30 cellular contexts compared by ENCODE assay signal in genomic region chr7:2289621-2290020, GRCh38.
"Had no signal": no experiment of that assay in that cellular context is flagged by ENCODE, and none has a peak within 500 bp of the region (broad histone marks: within the 10 kb centered on the region; RNA-seq: fewer than 3 reads in every experiment).

No MANE protein-coding gene starts in this region.

- H3K4me2 ChIP-seq: neural progenitor cell had no signal

- FAIRE-seq: TTC549 had no signal

- H3K4me1 ChIP-seq: breast epithelium, heart right ventricle, lower lobe of right lung, neural progenitor cell, right atrium auricular region, transverse colon had no signal

- H3K4me1 Mint-ChIP-seq: activated CD4-positive, alpha-beta T cell treated with anti-CD3 and anti-CD28 coated beads, Interleukin-2, amount 10 ng/mL, durations not matched to agents 24 days and 14 days; activated naive CD4-positive, alpha-beta T cell treated with anti-CD3 and anti-CD28 coated beads, Interleukin-2, amount 10 ng/mL, durations not matched to agents 7 days and 5 days had no signal

- H3K9ac ChIP-seq: neural progenitor cell had no signal

- H2AFZ ChIP-seq: neural progenitor cell had no signal

- H3K36me3 Mint-ChIP-seq: neural progenitor cell had no signal

- DNase-seq: activated CD4-positive, alpha-beta memory T cell treated with anti-CD3 and anti-CD28 coated beads for 36 hours; activated CD4-positive, alpha-beta T cell treated with anti-CD3 and anti-CD28 coated beads, Interleukin-2, amount 10 ng/mL, durations not matched to agents 24 days and 14 days; activated CD4-positive, CD25-positive, alpha-beta regulatory T cell treated with anti-CD3 and anti-CD28 coated beads, Interleukin-2, amount 50 U/mL, for 72 hours; activated CD8-positive, alpha-beta memory T cell treated with anti-CD3 and anti-CD28 coated beads, Interleukin-2, amount 50 U/mL, for 4 hours; activated effector memory CD4-positive, alpha-beta T cell treated with anti-CD3 and anti-CD28 coated beads, Interleukin-2, amount 50 U/mL, for 16 hours; activated naive CD4-positive, alpha-beta T cell treated with anti-CD3 and anti-CD28 coated beads, Interleukin-2, amount 10 ng/mL, durations not matched to agents 7 days and 5 days; activated T-cell treated with anti-CD3 and anti-CD28 coated beads, Interleukin-2, amount 50 U/mL, for 1 hour; amniotic stem cell; central memory CD4-positive, alpha-beta T cell; endodermal cell; foreskin melanocyte; heart right ventricle; kidney glomerular epithelial cell; lower lobe of right lung; occipital lobe; spleen; stimulated activated naive CD8-positive, alpha-beta T cell treated with anti-CD3 and anti-CD28 coated beads, Interleukin-15, Interleukin-2, amounts not matched to agents 100 U/mL and 50 U/mL, for 24 hours; T-helper 1 cell; T-helper 9 cell; testis; transverse colon had no signal

- ATAC-seq: esophagus mucosa; left lobe of liver; lower lobe of right lung; stimulated activated naive CD8-positive, alpha-beta T cell treated with anti-CD3 and anti-CD28 coated beads, Interleukin-15, Interleukin-2, amounts not matched to agents 100 U/mL and 50 U/mL, for 24 hours had no signal

- H3K27me3 Mint-ChIP-seq: activated CD4-positive, alpha-beta memory T cell treated with anti-CD3 and anti-CD28 coated beads for 36 hours; activated CD4-positive, alpha-beta T cell treated with anti-CD3 and anti-CD28 coated beads, Interleukin-2, amount 10 ng/mL, durations not matched to agents 24 days and 14 days; activated naive CD4-positive, alpha-beta T cell treated with anti-CD3 and anti-CD28 coated beads, Interleukin-2, amount 10 ng/mL, durations not matched to agents 7 days and 5 days; dendritic cell treated with granulocyte-macrophage colony-stimulating factor and Interleukin-4, amounts not matched to agents 40 ng/mL and 50 ng/mL, for 4 days had no signal

- H3K4me3 Mint-ChIP-seq: activated CD4-positive, alpha-beta memory T cell treated with anti-CD3 and anti-CD28 coated beads for 36 hours; activated CD4-positive, alpha-beta T cell treated with anti-CD3 and anti-CD28 coated beads, Interleukin-2, amount 10 ng/mL, durations not matched to agents 24 days and 14 days; activated naive CD4-positive, alpha-beta T cell treated with anti-CD3 and anti-CD28 coated beads, Interleukin-2, amount 10 ng/mL, durations not matched to agents 7 days and 5 days; activated T-helper 1 cell treated with anti-CD3 and anti-CD28 coated beads, Interleukin-12 subunit alpha, Interleukin-12 subunit beta, Interleukin-2, Interleukin-4 antibody, amounts not matched to agents 30 ng/mL and 10 ng/mL and 1 ng/mL, durations not matched to agents 14 hours and 24 hours and 36 hours; dendritic cell treated with granulocyte-macrophage colony-stimulating factor and Interleukin-4, amounts not matched to agents 40 ng/mL and 50 ng/mL, for 4 days; endodermal cell; neural progenitor cell had no signal

- H3K27ac ChIP-seq: breast epithelium, heart right ventricle, lower lobe of right lung, neural progenitor cell, right atrium auricular region, testis, transverse colon, VCaP had no signal

- H3K9me3 ChIP-seq: breast epithelium, heart right ventricle, lower lobe of right lung, right atrium auricular region, spleen, testis, transverse colon had no signal

- H3K4me3 ChIP-seq: breast epithelium, heart right ventricle, lower lobe of right lung, neural progenitor cell, right atrium auricular region, spleen, testis, transverse colon had no signal

- H3K9me3 Mint-ChIP-seq: activated CD4-positive, alpha-beta memory T cell treated with anti-CD3 and anti-CD28 coated beads for 36 hours; activated CD4-positive, alpha-beta T cell treated with anti-CD3 and anti-CD28 coated beads, Interleukin-2, amount 10 ng/mL, durations not matched to agents 24 days and 14 days; activated naive CD4-positive, alpha-beta T cell treated with anti-CD3 and anti-CD28 coated beads, Interleukin-2, amount 10 ng/mL, durations not matched to agents 7 days and 5 days; activated T-helper 1 cell treated with anti-CD3 and anti-CD28 coated beads, Interleukin-12 subunit alpha, Interleukin-12 subunit beta, Interleukin-2, Interleukin-4 antibody, amounts not matched to agents 30 ng/mL and 10 ng/mL and 1 ng/mL, durations not matched to agents 14 hours and 24 hours and 36 hours; dendritic cell treated with granulocyte-macrophage colony-stimulating factor and Interleukin-4, amounts not matched to agents 40 ng/mL and 50 ng/mL, for 4 days; endodermal cell; neural progenitor cell had no signal

- H3K36me3 ChIP-seq: breast epithelium, heart right ventricle, lower lobe of right lung, neural progenitor cell, right atrium auricular region, transverse colon had no signal

- H3K27me3 ChIP-seq: breast epithelium, heart right ventricle, neural progenitor cell, right atrium auricular region, spleen, testis, transverse colon had no signal

- H3K27ac Mint-ChIP-seq: activated CD4-positive, alpha-beta memory T cell treated with anti-CD3 and anti-CD28 coated beads for 36 hours; activated CD4-positive, alpha-beta T cell treated with anti-CD3 and anti-CD28 coated beads, Interleukin-2, amount 10 ng/mL, durations not matched to agents 24 days and 14 days; activated naive CD4-positive, alpha-beta T cell treated with anti-CD3 and anti-CD28 coated beads, Interleukin-2, amount 10 ng/mL, durations not matched to agents 7 days and 5 days; activated T-helper 1 cell treated with anti-CD3 and anti-CD28 coated beads, Interleukin-12 subunit alpha, Interleukin-12 subunit beta, Interleukin-2, Interleukin-4 antibody, amounts not matched to agents 30 ng/mL and 10 ng/mL and 1 ng/mL, durations not matched to agents 14 hours and 24 hours and 36 hours; dendritic cell treated with granulocyte-macrophage colony-stimulating factor and Interleukin-4, amounts not matched to agents 40 ng/mL and 50 ng/mL, for 4 days; endodermal cell; neural progenitor cell had no signal
